ENCODE assay signal across 27 cellular contexts in the genomic region with DNA sequence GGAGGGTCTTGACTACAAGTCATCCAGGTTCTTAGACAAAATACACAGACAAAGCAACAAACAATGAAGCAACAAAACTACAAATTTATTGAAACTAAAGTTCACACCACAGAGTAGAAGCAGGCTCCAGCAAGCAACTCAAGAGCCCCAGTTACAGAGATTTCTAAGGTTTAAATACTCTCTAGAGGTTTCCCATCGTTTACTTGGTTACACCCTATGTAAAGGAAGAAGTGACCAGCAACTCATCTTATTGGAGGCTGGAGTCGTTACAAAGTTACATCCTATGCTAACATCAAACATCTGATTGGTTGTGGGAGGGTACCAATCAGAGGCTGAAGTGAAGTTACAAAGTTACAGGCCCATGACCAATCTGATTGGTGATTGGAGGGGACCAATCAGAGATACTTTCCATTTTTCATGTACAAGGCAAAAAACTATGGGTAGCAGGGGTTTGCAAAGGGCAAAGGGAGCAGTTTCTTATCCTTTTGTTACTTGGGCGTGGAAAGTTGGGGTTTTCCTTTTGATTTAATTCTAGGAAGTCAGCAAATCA.
DNase-seq lines count a peak whose midpoint lies in the region; ATAC-seq and TF ChIP-seq lines count a peak whose summit lies in the region.
"Had no signal": no experiment of that assay in that cellular context is flagged by ENCODE, and none has a peak within 500 bp of the region (broad histone marks: within the 10 kb centered on the region; RNA-seq: fewer than 3 reads in every experiment).

No MANE protein-coding gene starts in this region.

- H3K27me3 ChIP-seq in naive thymus-derived CD4-positive, alpha-beta T cell (ENCODE audit: control insufficient read depth in 2 of 2, insufficient read depth in 2 of 2, low read length in 2 of 2), result no peaks in the 10 kb centered on the region
- H3K27me3 ChIP-seq in Caco-2 (replicated peaks; ENCODE audit: control insufficient read depth, insufficient read depth, low read length), result no peaks in the 10 kb centered on the region
- H3K27me3 ChIP-seq: cardiac muscle cell, esophagus squamous epithelium, gastrocnemius medialis, right lobe of liver, stomach, tibial nerve had no signal

- no peaks in the 10 kb centered on the region for H3K4me1 ChIP-seq in naive thymus-derived CD4-positive, alpha-beta T cell (ENCODE audit: control insufficient read depth in 2 of 2, insufficient read depth in 2 of 2, low read length in 2 of 2)
- H3K4me1 ChIP-seq in Caco-2, result no peaks in the 10 kb centered on the region
- H3K4me1 ChIP-seq: esophagus squamous epithelium, gastrocnemius medialis, left ventricle myocardium inferior, right lobe of liver, stomach, tibial nerve had no signal

- TF ChIP-seq CTCF in Caco-2 (IDR thresholded peaks at IDR 0.05; ENCODE audit: insufficient read depth in 1 of 2, low read depth in 1 of 2, low read length in 1 of 2, severe bottlenecking in 1 of 2, unreplicated experiment in 1 of 2) (no peak), HFFc6 (IDR thresholded peaks at IDR 0.05) (no peak)

- H3K9me3 Mint-ChIP-seq in naive thymus-derived CD4-positive, alpha-beta T cell, result peaks cover 0 to 17% (median 6%) of the 10 kb centered on the region in 11 donors
- H3K9me3 Mint-ChIP-seq in Caco-2 (ENCODE audit: unreplicated experiment) (peaks cover 8% of the 10 kb centered on the region), HFFc6 (peaks cover 9% of the 10 kb centered on the region; the same call in 1 of the 2 replicates)

- no TSS peak for BruUV-seq in Caco-2 (replicated peaks; lab: Mats Ljungman, UMichigan)

- no peaks in the 10 kb centered on the region for H3K27me3 Mint-ChIP-seq in naive thymus-derived CD4-positive, alpha-beta T cell
- H3K27me3 Mint-ChIP-seq in Caco-2 (ENCODE audit: insufficient read depth, unreplicated experiment) (no peaks in the 10 kb centered on the region), HFFc6 (ENCODE audit: insufficient read depth) (no peaks in the 10 kb centered on the region; the same call in 1 of the 2 replicates)
- H3K27me3 Mint-ChIP-seq: CD4-positive, CD25-positive, alpha-beta regulatory T cell had no signal

- H3K36me3 ChIP-seq in naive thymus-derived CD4-positive, alpha-beta T cell (ENCODE audit: control insufficient read depth in 2 of 3, insufficient read depth in 3 of 3, low read length in 3 of 3), result no peaks in the 10 kb centered on the region
- no peaks in the 10 kb centered on the region for H3K36me3 ChIP-seq in Caco-2 (ENCODE audit: control insufficient read depth, insufficient read depth, low read length)
- H3K36me3 ChIP-seq: cardiac muscle cell, esophagus squamous epithelium, gastrocnemius medialis, left ventricle myocardium inferior, right lobe of liver, stomach, tibial nerve had no signal

- CTCF ChIA-PET in naive thymus-derived CD4-positive, alpha-beta T cell (lab: Charles Lee), result no interaction called here
- CTCF ChIA-PET in Caco-2 (lab: Charles Lee), result no interaction called here

- H3K27ac ChIP-seq in naive thymus-derived CD4-positive, alpha-beta T cell (ENCODE audit: low read depth, low read length), result no peak overlapping the region
- H3K27ac ChIP-seq: cardiac muscle cell, esophagus squamous epithelium, gastrocnemius medialis, left ventricle myocardium inferior, right lobe of liver, stomach, tibial nerve had no signal

- in situ Hi-C loops in SK-MEL-5 (cut with HindIII; ENCODE audit: low pct_unique_long_range_greater_than_20kb, low sequenced_read_pairs), result no loop called here

- no peak overlapping the region for H3K4me3 Mint-ChIP-seq in naive thymus-derived CD4-positive, alpha-beta T cell
- H3K4me3 Mint-ChIP-seq in Caco-2 (ENCODE audit: unreplicated experiment) (no peak overlapping the region), HFFc6 (no peak overlapping the region)
- H3K4me3 Mint-ChIP-seq: endodermal cell, mesothelial cell of epicardium, natural killer cell had no signal

- no peaks in the 10 kb centered on the region for H3K36me3 Mint-ChIP-seq in naive thymus-derived CD4-positive, alpha-beta T cell
- H3K36me3 Mint-ChIP-seq in Caco-2 (ENCODE audit: insufficient read depth, unreplicated experiment), result no peaks in the 10 kb centered on the region
- no peaks in the 10 kb centered on the region for H3K36me3 Mint-ChIP-seq in HFFc6 (ENCODE audit: low read depth)
- H3K36me3 Mint-ChIP-seq: CD4-positive, CD25-positive, alpha-beta regulatory T cell; mesothelial cell of epicardium had no signal

- ATAC-seq in GM19023 (IDR thresholded peaks at IDR 0.05; ENCODE audit: unreplicated experiment) (peak; percentile 30), HG02678 (IDR thresholded peaks at IDR 0.05; ENCODE audit: unreplicated experiment) (peak; percentile 17)
- peak; percentile 44 for ATAC-seq in naive thymus-derived CD4-positive, alpha-beta T cell
- ATAC-seq: gastrocnemius medialis, right lobe of liver had no signal

- no peak overlapping the region for H3K4me3 ChIP-seq in naive thymus-derived CD4-positive, alpha-beta T cell (ENCODE audit: low read length)
- no peak overlapping the region for H3K4me3 ChIP-seq in Caco-2 (ENCODE audit: low read depth, low read length)
- H3K4me3 ChIP-seq: cardiac muscle cell, esophagus squamous epithelium, gastrocnemius medialis, left ventricle myocardium inferior, right lobe of liver, stomach, tibial nerve had no signal

- intact Hi-C loops in naive thymus-derived CD4-positive, alpha-beta T cell (cut with micrococcal nuclease), result loop anchor here in 1 of 2 donors (10.0 kb wide), 1 partner anchor 1479 kb away; no protein-coding TSS in a partner anchor
- intact Hi-C loops in Caco-2 (cut with micrococcal nuclease; ENCODE audit: unreplicated experiment), result no loop called here

- peak; percentile 10 for DNase-seq in SK-MEL-5 (ENCODE audit: low read depth, low spot score)
- DNase-seq in naive thymus-derived CD4-positive, alpha-beta T cell, result peak in 2 of 9 donors; percentile 28 to 38
- DNase-seq in Caco-2, result no peak
- DNase-seq in HFFc6, result no peak
- DNase-seq in Ammon's horn (ENCODE audit: low spot score), result no peak
- DNase-seq in D341Med (ENCODE audit: low spot score), result no peak
- DNase-seq: activated naive CD4-positive, alpha-beta T cell treated with anti-CD3 and anti-CD28 coated beads, Interleukin-2, amount 50 U/mL, for 16 hours; activated T-cell treated with anti-CD3 and anti-CD28 coated beads, Interleukin-2, amount 50 U/mL, for 48 hours; aorta; cortex of kidney; endodermal cell; esophagus squamous epithelium; gastrocnemius medialis; hypothalamus; left ventricle myocardium inferior; natural killer cell; NCI-H1048; NCI-H1694 treated with DMSO at 0.1 percent for 48 hours; NCI-H2227 treated with DMSO at 0.1 percent for 48 hours; right lobe of liver; stomach had no signal

- no peaks in the 10 kb centered on the region for H3K4me1 Mint-ChIP-seq in naive thymus-derived CD4-positive, alpha-beta T cell
- no peaks in the 10 kb centered on the region for H3K4me1 Mint-ChIP-seq in Caco-2 (ENCODE audit: low read depth, unreplicated experiment)
- peaks cover 5% of the 10 kb centered on the region; the same call in 1 of the 2 replicates for H3K4me1 Mint-ChIP-seq in HFFc6 (ENCODE audit: low read depth)
- H3K4me1 Mint-ChIP-seq: natural killer cell had no signal

- POLR2A ChIA-PET in naive thymus-derived CD4-positive, alpha-beta T cell (lab: Charles Lee), result no interaction called here
- POLR2A ChIA-PET in Caco-2 (lab: Charles Lee), result no interaction called here

- H3K27ac Mint-ChIP-seq in naive thymus-derived CD4-positive, alpha-beta T cell, result no peak overlapping the region
- H3K27ac Mint-ChIP-seq in Caco-2 (ENCODE audit: unreplicated experiment), result no peak overlapping the region
- no peak overlapping the region for H3K27ac Mint-ChIP-seq in HFFc6
- H3K27ac Mint-ChIP-seq: CD4-positive, CD25-positive, alpha-beta regulatory T cell; endodermal cell; mesothelial cell of epicardium; natural killer cell had no signal

- H3K9me3 ChIP-seq in naive thymus-derived CD4-positive, alpha-beta T cell (ENCODE audit: control insufficient read depth in 2 of 3, low read length in 3 of 3), result no peaks in the 10 kb centered on the region
- no peaks in the 10 kb centered on the region for H3K9me3 ChIP-seq in Caco-2
- H3K9me3 ChIP-seq: esophagus squamous epithelium, gastrocnemius medialis, right lobe of liver, tibial nerve had no signal
